8 cellular contexts compared by ENCODE assay signal in genomic region chr3:44913868-44914468, GRCh38. TPM values are rescaled to one million over a fixed set of nuclear protein-coding genes. Genes with fewer than 3 reads are reported as not detected.
DNase-seq lines count a peak whose midpoint lies in the region; ATAC-seq and TF ChIP-seq lines count a peak whose summit lies in the region.

No MANE protein-coding gene starts in this region.

- H3K9me2 ChIP-seq in Loucy (replicated peaks; ENCODE audit: low read depth, low read length) (no peaks in the 10 kb centered on the region), SK-N-SH (no peaks in the 10 kb centered on the region)

- TF ChIP-seq EP300 in SK-N-SH (IDR thresholded peaks at IDR 0.05; ENCODE audit: borderline replicate concordance in 1 of 2, low read depth in 1 of 2, low read length in 1 of 2), result no peak

- no peak overlapping the region for H2AFZ ChIP-seq in Loucy (ENCODE audit: low read length)
- no peak overlapping the region for H2AFZ ChIP-seq in SK-N-SH (ENCODE audit: low read depth)

- POLR2A ChIA-PET in SK-N-SH (lab: Yijun Ruan, JAX), result no interaction called here

- H3K9ac ChIP-seq in Loucy (ENCODE audit: low read depth, low read length, poor library complexity, severe bottlenecking) (no peak overlapping the region), SK-N-SH (no peak overlapping the region)

- H3K36me3 ChIP-seq in Loucy (ENCODE audit: insufficient read depth, low read length), result no peaks in the 10 kb centered on the region
- peaks cover 0 to 2% of the 10 kb centered on the region in 2 experiments for H3K36me3 ChIP-seq in SK-N-SH (replicated peaks in 1 of 2; ENCODE audit: control insufficient read depth in 1 of 2, insufficient read depth in 2 of 2, low read length in 1 of 2)
- H3K36me3 ChIP-seq in psoas muscle (ENCODE audit: insufficient read depth in 1 of 2, low read depth in 1 of 2), result peaks cover 0 to 12% of the 10 kb centered on the region in 2 donors
- no peaks in the 10 kb centered on the region for H3K36me3 ChIP-seq in vagina

- H3F3A ChIP-seq in Loucy (ENCODE audit: low read depth), result no peaks in the 10 kb centered on the region
- H3F3A ChIP-seq in SK-N-SH (replicated peaks; ENCODE audit: insufficient read depth), result no peaks in the 10 kb centered on the region

- WGBS in SK-N-SH (ENCODE audit: low lambda C conversion rate), result 28% methylated on average over 4 of the region's 4 CpGs
- WGBS in psoas muscle, 3 donors, result 22 to 34% (median 25%) methylated on average over 4 of the region's 4 CpGs

- intact Hi-C loops in Right ventricle myocardium superior (cut with DNase I) (loop anchor here (2.0 kb wide), 1 partner anchor 381 kb away; no protein-coding TSS in a partner anchor), psoas muscle (cut with DNase I) (loop anchor here (2.0 to 10.0 kb wide), 4 partner anchors 152 to 589 kb away; partner anchors contain the start of genes KIAA1143 (in 1 of the 2) and KIF15 (in 1 of the 2)), vagina (cut with DNase I) (no loop called here)

- H3K4me2 ChIP-seq in Loucy (ENCODE audit: low read depth, low read length, poor library complexity, severe bottlenecking) (no peak overlapping the region), SK-N-SH (no peak overlapping the region)

- peak; percentile 78 to 80 for ATAC-seq in activated naive CD4-positive, alpha-beta T cell treated with anti-CD3 and anti-CD28 coated beads, Interleukin-2, amount 50 U/mL, for 72 hours
- ATAC-seq in Right ventricle myocardium superior (ENCODE audit: poor library complexity) (peak; percentile 78), psoas muscle (peak; percentile 63 to 83 (median 75)), GM18519 (IDR thresholded peaks at IDR 0.05; ENCODE audit: low FRiP score, unreplicated experiment) (no peak)

- peak; percentile 80 for TF ChIP-seq RAD21 in SK-N-SH (IDR thresholded peaks at IDR 0.05; ENCODE audit: low read length)

- H3K27ac ChIP-seq in SK-N-SH (ENCODE audit: low read depth in 2 of 2, low read length in 1 of 2) (no peak overlapping the region), psoas muscle (no peak overlapping the region), vagina (no peak overlapping the region)

- no peak for TF ChIP-seq POLR2A in vagina (IDR thresholded peaks at IDR 0.05)

- peaks cover 0 to 13% of the 10 kb centered on the region in 2 donors for H3K36me3 Mint-ChIP-seq in activated naive CD4-positive, alpha-beta T cell treated with anti-CD3 and anti-CD28 coated beads, Interleukin-2, amount 50 U/mL, for 72 hours

- H3K27me3 ChIP-seq in Loucy (ENCODE audit: insufficient read depth, low read length, poor library complexity, severe bottlenecking) (no peaks in the 10 kb centered on the region), SK-N-SH (ENCODE audit: insufficient read depth) (no peaks in the 10 kb centered on the region), psoas muscle (ENCODE audit: insufficient read depth in 3 of 3, low read length in 2 of 3) (no peaks in the 10 kb centered on the region), vagina (no peaks in the 10 kb centered on the region)

- CTCF ChIA-PET in SK-N-SH (lab: Yijun Ruan, JAX), result interaction anchor here (0.6 to 4.2 kb wide), 18 partner anchors 8 to 592 kb away, joined by 3 to 50 read pairs (median 4); partner anchors contain the start of genes EXOSC7, ZDHHC3 and ZNF501

- H3K27ac Mint-ChIP-seq in activated naive CD4-positive, alpha-beta T cell treated with anti-CD3 and anti-CD28 coated beads, Interleukin-2, amount 50 U/mL, for 72 hours, result no peak overlapping the region

- H4K20me1 ChIP-seq in Loucy (ENCODE audit: insufficient read depth, low read length, poor library complexity, severe bottlenecking) (no peaks in the 10 kb centered on the region), SK-N-SH (ENCODE audit: insufficient read depth) (no peaks in the 10 kb centered on the region)

- no peaks in the 10 kb centered on the region for H3K9me3 Mint-ChIP-seq in activated naive CD4-positive, alpha-beta T cell treated with anti-CD3 and anti-CD28 coated beads, Interleukin-2, amount 50 U/mL, for 72 hours

- TF ChIP-seq CTCF in Loucy (conservative IDR thresholded peaks at IDR 0.05; ENCODE audit: low read length), result peak; percentile 90
- TF ChIP-seq CTCF in SK-N-SH (IDR thresholded peaks at IDR 0.05), result peak; percentile 80
- TF ChIP-seq CTCF in psoas muscle (IDR thresholded peaks at IDR 0.05), result peak; percentile 71
- TF ChIP-seq CTCF in vagina (IDR thresholded peaks at IDR 0.05), result peak; percentile 29 to 46 (median 37)

- H3K9me3 ChIP-seq in Loucy (ENCODE audit: insufficient read depth, low read depth, low read length) (no peaks in the 10 kb centered on the region; the same call in 1 of the 2 replicates), SK-N-SH (no peaks in the 10 kb centered on the region), psoas muscle (no peaks in the 10 kb centered on the region), vagina (no peaks in the 10 kb centered on the region)

- H3K79me2 ChIP-seq in Loucy (ENCODE audit: insufficient read depth, low read length) (no peaks in the 10 kb centered on the region), SK-N-SH (ENCODE audit: insufficient read depth) (no peaks in the 10 kb centered on the region)

- no peak overlapping the region for H3K4me3 ChIP-seq in Loucy (ENCODE audit: low read length, poor library complexity, severe bottlenecking)
- no peak overlapping the region for H3K4me3 ChIP-seq in SK-N-SH (ENCODE audit: low read depth in 2 of 2, low read length in 1 of 2)
- H3K4me3 ChIP-seq in psoas muscle, result no peak overlapping the region
- no peak overlapping the region for H3K4me3 ChIP-seq in vagina

- DNase-seq in ELF-1 (ENCODE audit: low read depth, low spot score), result peak; percentile 88
- DNase-seq in SK-N-SH, result peak; percentile 74
- peak; percentile 71 for DNase-seq in activated naive CD4-positive, alpha-beta T cell treated with anti-CD3 and anti-CD28 coated beads, Interleukin-2, amount 50 U/mL, for 72 hours (ENCODE audit: low spot score in 2 of 2)
- DNase-seq in Right ventricle myocardium superior, result peak; percentile 76
- peak; percentile 52 to 72 for DNase-seq in psoas muscle
- DNase-seq in vagina (ENCODE audit: extremely low spot score in 2 of 2), result no peak

- no peaks in the 10 kb centered on the region for H3K4me1 ChIP-seq in Loucy (ENCODE audit: insufficient read depth, low read length, poor library complexity, severe bottlenecking)
- peaks cover 0 to 7% of the 10 kb centered on the region in 2 experiments; a peak in 1 of 4 replicates for H3K4me1 ChIP-seq in SK-N-SH (ENCODE audit: control insufficient read depth in 1 of 2, insufficient read depth in 2 of 2, low read depth in 1 of 2, low read length in 1 of 2)
- H3K4me1 ChIP-seq in psoas muscle, result no peaks in the 10 kb centered on the region
- no peaks in the 10 kb centered on the region for H3K4me1 ChIP-seq in vagina

TF ChIP-seq in SK-N-SH, 30 proteins besides CTCF, POLR2A, EP300 and RAD21 (continues in another document):
- no peak for TF ChIP-seq USF1 (IDR thresholded peaks at IDR 0.05; ENCODE audit: borderline replicate concordance, low read depth)
- TF ChIP-seq, protein P1, sequence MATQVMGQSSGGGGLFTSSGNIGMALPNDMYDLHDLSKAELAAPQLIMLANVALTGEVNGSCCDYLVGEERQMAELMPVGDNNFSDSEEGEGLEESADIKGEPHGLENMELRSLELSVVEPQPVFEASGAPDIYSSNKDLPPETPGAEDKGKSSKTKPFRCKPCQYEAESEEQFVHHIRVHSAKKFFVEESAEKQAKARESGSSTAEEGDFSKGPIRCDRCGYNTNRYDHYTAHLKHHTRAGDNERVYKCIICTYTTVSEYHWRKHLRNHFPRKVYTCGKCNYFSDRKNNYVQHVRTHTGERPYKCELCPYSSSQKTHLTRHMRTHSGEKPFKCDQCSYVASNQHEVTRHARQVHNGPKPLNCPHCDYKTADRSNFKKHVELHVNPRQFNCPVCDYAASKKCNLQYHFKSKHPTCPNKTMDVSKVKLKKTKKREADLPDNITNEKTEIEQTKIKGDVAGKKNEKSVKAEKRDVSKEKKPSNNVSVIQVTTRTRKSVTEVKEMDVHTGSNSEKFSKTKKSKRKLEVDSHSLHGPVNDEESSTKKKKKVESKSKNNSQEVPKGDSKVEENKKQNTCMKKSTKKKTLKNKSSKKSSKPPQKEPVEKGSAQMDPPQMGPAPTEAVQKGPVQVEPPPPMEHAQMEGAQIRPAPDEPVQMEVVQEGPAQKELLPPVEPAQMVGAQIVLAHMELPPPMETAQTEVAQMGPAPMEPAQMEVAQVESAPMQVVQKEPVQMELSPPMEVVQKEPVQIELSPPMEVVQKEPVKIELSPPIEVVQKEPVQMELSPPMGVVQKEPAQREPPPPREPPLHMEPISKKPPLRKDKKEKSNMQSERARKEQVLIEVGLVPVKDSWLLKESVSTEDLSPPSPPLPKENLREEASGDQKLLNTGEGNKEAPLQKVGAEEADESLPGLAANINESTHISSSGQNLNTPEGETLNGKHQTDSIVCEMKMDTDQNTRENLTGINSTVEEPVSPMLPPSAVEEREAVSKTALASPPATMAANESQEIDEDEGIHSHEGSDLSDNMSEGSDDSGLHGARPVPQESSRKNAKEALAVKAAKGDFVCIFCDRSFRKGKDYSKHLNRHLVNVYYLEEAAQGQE (IDR thresholded peaks at IDR 0.05; ENCODE audit: low read depth, low read length), result peak; percentile 72; the same call in 1 of the 2 replicates
- TF ChIP-seq NRF1 (IDR thresholded peaks at IDR 0.05; ENCODE audit: low read depth, low read length), result no peak
- peak; percentile 90 for TF ChIP-seq SMC3 (IDR thresholded peaks at IDR 0.05; ENCODE audit: low read depth, low read length)
- no peak for TF ChIP-seq RCOR1 (IDR thresholded peaks at IDR 0.05; ENCODE audit: low read length)

RNA-seq across cellular contexts. Expression of gene TGM4, which starts 39.6 kb away (rescaled TPM):
- polyA plus RNA-seq in SK-N-SH (2012; rRNA removed), result 0.12 and 0.13 TPM in 2 replicates
- 0.06 and 0.18 TPM in 2 replicates for polyA plus RNA-seq in SK-N-SH (2012; cell fraction: cytosol; rRNA removed)
- 0.22 and 0.27 TPM in 2 replicates for polyA plus RNA-seq in SK-N-SH (2012; cell fraction: nucleus; rRNA removed)
- total RNA-seq in activated naive CD4-positive, alpha-beta T cell treated with anti-CD3 and anti-CD28 coated beads, Interleukin-2, amount 50 U/mL, for 72 hours, result not detected
- not detected for total RNA-seq in Right ventricle myocardium superior
- total RNA-seq in psoas muscle, result not detected
- polyA plus RNA-seq in psoas muscle, result not detected
- total RNA-seq in vagina, result not detected

RNA-seq across cellular contexts. Expression of gene TMEM42, which starts 52.3 kb away (rescaled TPM):
- polyA plus RNA-seq in SK-N-SH (2012; rRNA removed), result 32.8 and 42.4 TPM in 2 replicates
- polyA plus RNA-seq in SK-N-SH (2012; cell fraction: cytosol; rRNA removed), result 27.6 and 31.8 TPM in 2 replicates
- polyA plus RNA-seq in SK-N-SH (2012; cell fraction: nucleus; rRNA removed), result 46.9 and 61.1 TPM in 2 replicates
- total RNA-seq in activated naive CD4-positive, alpha-beta T cell treated with anti-CD3 and anti-CD28 coated beads, Interleukin-2, amount 50 U/mL, for 72 hours, result 1 to 10 TPM; 6.2 to 9.4 TPM
- total RNA-seq in Right ventricle myocardium superior, result 10.2 TPM
- total RNA-seq in psoas muscle, result 10 to 100 TPM in 2 of 4 donors, 1 to 10 TPM in 2; 7.5 to 15.6 (median 9.8) TPM
- polyA plus RNA-seq in psoas muscle, result 10 to 100 TPM; 12.5 to 14.0 (median 12.5) TPM
- total RNA-seq in vagina, result 10.8 TPM

Comparison
In these comparisons a context has a peak if more than half of its experiments do, and no peak if none do; other contexts are left out.
1. DNase-seq: peak in ELF-1 (single experiment), SK-N-SH (single experiment), activated naive CD4-positive, alpha-beta T cell treated with anti-CD3 and anti-CD28 coated beads, Interleukin-2, amount 50 U/mL, for 72 hours (2 of 2), Right ventricle myocardium superior (single experiment) and psoas muscle (2 of 2); none in vagina (0 of 2).
2. CTCF ChIP-seq: peak in every context shown above with its lines; median percentile 90 in Loucy; 80 in SK-N-SH; 71 in psoas muscle; 37 in vagina.